25 cellular contexts compared by ENCODE assay signal in the genomic region with DNA sequence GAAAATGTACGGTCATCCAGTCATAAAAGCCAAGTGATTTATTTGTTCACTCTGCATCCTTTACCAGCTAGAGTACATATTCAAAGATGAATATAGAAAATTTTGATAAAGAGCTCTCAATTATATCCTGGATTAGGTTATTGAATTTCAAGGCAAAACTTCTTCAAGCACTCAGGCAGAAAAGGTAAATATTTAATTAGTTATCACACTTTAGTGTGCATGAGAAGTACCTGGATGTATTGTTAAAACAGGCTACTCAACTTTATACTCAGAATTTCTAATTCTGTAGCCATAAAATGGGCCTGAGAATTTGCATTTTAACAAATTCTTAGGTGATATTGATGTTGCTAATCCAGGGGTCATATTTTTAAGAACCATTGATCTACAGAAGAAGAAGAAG. TPM values are rescaled to one million over a fixed set of nuclear protein-coding genes. Genes with fewer than 3 reads are reported as not detected.
"Had no signal": no experiment of that assay in that cellular context is flagged by ENCODE, and none has a peak within 500 bp of the region (broad histone marks: within the 10 kb centered on the region; RNA-seq: fewer than 3 reads in every experiment).

No MANE protein-coding gene starts in this region.

- ATAC-seq: activated CD8-positive, alpha-beta memory T cell treated with anti-CD3 and anti-CD28 coated beads, Interleukin-2, amount 10 ng/mL, durations not matched to agents 7 days and 5 days had no signal

- H3K4me3 Mint-ChIP-seq: activated B cell treated with CpG ODN at 0.5 μM for 24 hours; activated CD4-positive, alpha-beta T cell treated with anti-CD3 and anti-CD28 coated beads, Interleukin-2, amount 10 ng/mL, durations not matched to agents 24 days and 14 days; activated CD8-positive, alpha-beta memory T cell treated with anti-CD3 and anti-CD28 coated beads, Interleukin-2, amount 10 ng/mL, durations not matched to agents 7 days and 5 days; activated naive CD4-positive, alpha-beta T cell treated with anti-CD3 and anti-CD28 coated beads, Interleukin-2, amount 50 U/mL, for 24 hours; activated T-cell treated with anti-CD3 and anti-CD28 coated beads, Interleukin-2, amount 50 U/mL, for 24 hours; activated T-helper 1 cell treated with anti-CD3 and anti-CD28 coated beads, Interleukin-12 subunit alpha, Interleukin-12 subunit beta, Interleukin-2, Interleukin-4 antibody, amounts not matched to agents 30 ng/mL and 10 ng/mL and 1 ng/mL, durations not matched to agents 14 hours and 24 hours and 36 hours had no signal

- H3K27ac ChIP-seq: PC-9 had no signal

- DNase-seq: activated B cell treated with CpG ODN at 0.5 μM for 24 hours; activated CD4-positive, alpha-beta T cell treated with anti-CD3 and anti-CD28 coated beads for 1 hour; activated CD4-positive, alpha-beta T cell treated with anti-CD3 and anti-CD28 coated beads, Interleukin-2, amount 10 ng/mL, durations not matched to agents 24 days and 14 days; activated CD4-positive, alpha-beta T cell treated with anti-CD3 and anti-CD28 coated beads, Interleukin-2, amount 50 U/mL, for 48 hours; activated CD8-positive, alpha-beta memory T cell treated with anti-CD3 and anti-CD28 coated beads, Interleukin-2, amount 10 ng/mL, durations not matched to agents 7 days and 5 days; activated effector memory CD4-positive, alpha-beta T cell treated with Interleukin-2 at 50 U/mL for 16 hours; activated naive CD4-positive, alpha-beta T cell; activated T-cell treated with anti-CD3 and anti-CD28 coated beads, Interleukin-2, amount 50 U/mL, for 24 hours; aorta; central memory CD4-positive, alpha-beta T cell; IMR-90; Kasumi-1; KBM-7; NCI-H1436 treated with DMSO at 0.1 percent for 48 hours; NCI-H187; NCI-H2171; NCI-H2227 treated with DMSO at 0.1 percent for 48 hours; NCI-H446 treated with DMSO at 0.1 percent for 48 hours; NCI-H526 treated with DMSO at 0.1 percent for 48 hours; PC-9; SIG-M5; T-helper 2 cell; T1000 had no signal

- H3K4me3 ChIP-seq: PC-9 had no signal

- H3K36me3 Mint-ChIP-seq: activated naive CD4-positive, alpha-beta T cell treated with anti-CD3 and anti-CD28 coated beads, Interleukin-2, amount 50 U/mL, for 24 hours had no signal

- H2AFZ ChIP-seq: PC-9 had no signal

- H3K27ac Mint-ChIP-seq: activated B cell treated with CpG ODN at 0.5 μM for 24 hours; activated CD4-positive, alpha-beta T cell treated with anti-CD3 and anti-CD28 coated beads, Interleukin-2, amount 10 ng/mL, durations not matched to agents 24 days and 14 days; activated CD8-positive, alpha-beta memory T cell treated with anti-CD3 and anti-CD28 coated beads, Interleukin-2, amount 10 ng/mL, durations not matched to agents 7 days and 5 days; activated naive CD4-positive, alpha-beta T cell treated with anti-CD3 and anti-CD28 coated beads, Interleukin-2, amount 50 U/mL, for 24 hours; activated T-cell treated with anti-CD3 and anti-CD28 coated beads, Interleukin-2, amount 50 U/mL, for 24 hours; activated T-helper 1 cell treated with anti-CD3 and anti-CD28 coated beads, Interleukin-12 subunit alpha, Interleukin-12 subunit beta, Interleukin-2, Interleukin-4 antibody, amounts not matched to agents 30 ng/mL and 10 ng/mL and 1 ng/mL, durations not matched to agents 14 hours and 24 hours and 36 hours had no signal

- H3K4me2 ChIP-seq: PC-9 had no signal

- H3K27me3 Mint-ChIP-seq: activated B cell treated with CpG ODN at 0.5 μM for 24 hours; activated CD4-positive, alpha-beta T cell treated with anti-CD3 and anti-CD28 coated beads, Interleukin-2, amount 10 ng/mL, durations not matched to agents 24 days and 14 days had no signal

- H3K4me1 Mint-ChIP-seq: activated naive CD4-positive, alpha-beta T cell treated with anti-CD3 and anti-CD28 coated beads, Interleukin-2, amount 50 U/mL, for 24 hours had no signal

RNA-seq across cellular contexts. Expression of a gene that starts 45.3 kb away (rescaled TPM):
- total RNA-seq: aorta, IMR-90 had no signal
